ENCODE assay signal across 9 cellular contexts in the genomic region with DNA sequence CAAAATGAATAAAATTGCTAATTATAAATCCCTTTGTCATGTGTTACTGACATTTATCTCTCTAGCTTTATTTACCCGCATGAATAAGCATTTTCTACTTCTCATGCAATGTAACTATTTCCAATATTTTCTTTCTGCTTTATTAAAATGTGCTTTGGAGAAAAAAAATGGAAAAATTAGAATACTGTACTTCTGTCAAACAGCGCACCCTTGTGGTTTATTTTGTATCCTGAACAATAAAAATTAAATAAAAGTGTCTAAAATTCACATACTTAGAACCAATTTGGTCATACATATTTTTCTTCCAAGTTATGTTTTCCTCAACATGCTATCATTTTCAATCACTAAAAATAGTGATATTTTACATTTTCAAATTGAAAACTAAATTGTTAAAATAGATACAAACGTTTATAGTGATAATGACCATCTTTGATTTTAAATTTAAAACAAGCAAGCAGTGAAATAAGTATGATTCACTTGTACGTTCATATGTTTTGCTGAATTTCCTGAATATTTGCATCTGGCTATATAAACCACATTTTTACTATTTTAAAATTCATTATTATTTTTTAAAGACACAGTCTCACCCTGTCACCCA.
DNase-seq lines count a peak whose midpoint lies in the region; ATAC-seq and TF ChIP-seq lines count a peak whose summit lies in the region.
"Had no signal": no experiment of that assay in that cellular context is flagged by ENCODE, and none has a peak within 500 bp of the region (broad histone marks: within the 10 kb centered on the region; RNA-seq: fewer than 3 reads in every experiment).

No MANE protein-coding gene starts in this region.

- H3K36me3 ChIP-seq in heart right ventricle (peaks cover 0 to 69% (median 3%) of the 10 kb centered on the region in 9 donors), Panc1 (ENCODE audit: control insufficient read depth, insufficient read depth, low read length) (no peaks in the 10 kb centered on the region; the same call in 1 of the 2 replicates)

- H3K9me3 ChIP-seq in heart right ventricle (no peaks in the 10 kb centered on the region), Panc1 (ENCODE audit: control insufficient read depth, insufficient read depth, low read depth, low read length) (no peaks in the 10 kb centered on the region)

- H3K27me3 ChIP-seq in heart right ventricle, result no peaks in the 10 kb centered on the region
- H3K27me3 ChIP-seq in Panc1 (ENCODE audit: control insufficient read depth, insufficient read depth, low read length), result no peaks in the 10 kb centered on the region

- ATAC-seq in heart right ventricle (no peak), left cardiac atrium (no peak), Panc1 (no peak), GM18498 (IDR thresholded peaks at IDR 0.05; ENCODE audit: unreplicated experiment) (no peak)
- ATAC-seq in activated T-cell treated with anti-CD3 and anti-CD28 coated beads, Interleukin-2, amount 50 U/mL, for 4 hours, result no peak

- in situ Hi-C loops in Panc1 (cut with HindIII; ENCODE audit: low pct_unique_long_range_greater_than_20kb, low sequenced_read_pairs), result no loop called here

- H3K27me3 Mint-ChIP-seq in type B pancreatic cell, result no peaks in the 10 kb centered on the region
- no peaks in the 10 kb centered on the region for H3K27me3 Mint-ChIP-seq in activated T-cell treated with anti-CD3 and anti-CD28 coated beads, Interleukin-2, amount 50 U/mL, for 4 hours (ENCODE audit: low read depth)
- H3K27me3 Mint-ChIP-seq: stimulated activated naive CD8-positive, alpha-beta T cell treated with anti-CD3 and anti-CD28 coated beads, Interleukin-15, Interleukin-2, amounts not matched to agents 100 ng/mL and 50 ng/mL, for 24 hours had no signal

- H3K4me1 ChIP-seq in heart right ventricle, result peaks cover 0 to 21% (median 4%) of the 10 kb centered on the region in 9 donors
- no peaks in the 10 kb centered on the region for H3K4me1 ChIP-seq in Panc1 (ENCODE audit: control insufficient read depth, insufficient read depth, low read length)

- no peak overlapping the region for H3K27ac ChIP-seq in heart right ventricle
- no peak overlapping the region for H3K27ac ChIP-seq in Panc1 (ENCODE audit: low read length)

- intact Hi-C loops in heart right ventricle (cut with DNase I) (loop anchor here in 8 of 10 donors (5.0 to 10.0 kb wide), 5 partner anchors 152 to 1562 kb away; no protein-coding TSS in a partner anchor), left cardiac atrium (cut with DNase I) (loop anchor here (2.0 to 10.0 kb wide), 2 partner anchors 158 to 162 kb away; no protein-coding TSS in a partner anchor), Panc1 (cut with micrococcal nuclease; ENCODE audit: unreplicated experiment) (loop anchor here (1.0 to 5.0 kb wide), 2 partner anchors 156 to 1560 kb away; no protein-coding TSS in a partner anchor)

- H3K36me3 Mint-ChIP-seq in type B pancreatic cell, result peaks cover 4% of the 10 kb centered on the region
- H3K36me3 Mint-ChIP-seq in activated T-cell treated with anti-CD3 and anti-CD28 coated beads, Interleukin-2, amount 50 U/mL, for 4 hours (ENCODE audit: insufficient read depth), result no peaks in the 10 kb centered on the region

- DNase-seq in heart right ventricle (no peak), left cardiac atrium (no peak), Panc1 (ENCODE audit: low read depth, low spot score) (no peak), foreskin melanocyte (peak; percentile 28), type B pancreatic cell (ENCODE audit: extremely low spot score, unreplicated experiment) (no peak), hepatic stellate cell (ENCODE audit: low spot score) (no peak)
- no peak for DNase-seq in activated T-cell treated with anti-CD3 and anti-CD28 coated beads, Interleukin-2, amount 50 U/mL, for 4 hours

- TF ChIP-seq CTCF in heart right ventricle (IDR thresholded peaks at IDR 0.05), result peak; percentile 43 to 72 (median 64)
- TF ChIP-seq CTCF in Panc1 (IDR thresholded peaks at IDR 0.05), result peak; percentile 57; the same call in 1 of the 2 replicates
- peak; percentile 88 for TF ChIP-seq CTCF in type B pancreatic cell (conservative IDR thresholded peaks at IDR 0.05)

- POLR2A ChIA-PET in Panc1 (lab: Charles Lee), result no interaction called here

- no peak overlapping the region for H3K27ac Mint-ChIP-seq in type B pancreatic cell
- H3K27ac Mint-ChIP-seq: stimulated activated naive CD8-positive, alpha-beta T cell treated with anti-CD3 and anti-CD28 coated beads, Interleukin-15, Interleukin-2, amounts not matched to agents 100 ng/mL and 50 ng/mL, for 24 hours had no signal

- H3K4me1 Mint-ChIP-seq in type B pancreatic cell (ENCODE audit: unreplicated experiment), result peaks cover 47% of the 10 kb centered on the region
- H3K4me1 Mint-ChIP-seq in activated T-cell treated with anti-CD3 and anti-CD28 coated beads, Interleukin-2, amount 50 U/mL, for 4 hours (ENCODE audit: low read depth), result no peaks in the 10 kb centered on the region

- BruUV-seq in Panc1 (replicated peaks; lab: Mats Ljungman, UMichigan), result no TSS peak

- H3K9me3 Mint-ChIP-seq in type B pancreatic cell, result no peaks in the 10 kb centered on the region
- no peaks in the 10 kb centered on the region for H3K9me3 Mint-ChIP-seq in activated T-cell treated with anti-CD3 and anti-CD28 coated beads, Interleukin-2, amount 50 U/mL, for 4 hours
- H3K9me3 Mint-ChIP-seq: stimulated activated naive CD8-positive, alpha-beta T cell treated with anti-CD3 and anti-CD28 coated beads, Interleukin-15, Interleukin-2, amounts not matched to agents 100 ng/mL and 50 ng/mL, for 24 hours had no signal

- H3K4me3 Mint-ChIP-seq in type B pancreatic cell, result no peak overlapping the region
- H3K4me3 Mint-ChIP-seq in activated T-cell treated with anti-CD3 and anti-CD28 coated beads, Interleukin-2, amount 50 U/mL, for 4 hours, result no peak overlapping the region
- H3K4me3 Mint-ChIP-seq: stimulated activated naive CD8-positive, alpha-beta T cell treated with anti-CD3 and anti-CD28 coated beads, Interleukin-15, Interleukin-2, amounts not matched to agents 100 ng/mL and 50 ng/mL, for 24 hours had no signal

- H3K4me3 ChIP-seq in heart right ventricle, result no peak overlapping the region
- H3K4me3 ChIP-seq in Panc1 (ENCODE audit: low read depth in 2 of 2, low read length in 2 of 2), result no peak overlapping the region

- WGBS in heart right ventricle, 2 donors, result 64 to 71% methylated on average over 4 of the region's 4 CpGs

- CTCF ChIA-PET in Panc1 (lab: Charles Lee), result no interaction called here
